27 cellular contexts compared by ENCODE assay signal in the genomic region with DNA sequence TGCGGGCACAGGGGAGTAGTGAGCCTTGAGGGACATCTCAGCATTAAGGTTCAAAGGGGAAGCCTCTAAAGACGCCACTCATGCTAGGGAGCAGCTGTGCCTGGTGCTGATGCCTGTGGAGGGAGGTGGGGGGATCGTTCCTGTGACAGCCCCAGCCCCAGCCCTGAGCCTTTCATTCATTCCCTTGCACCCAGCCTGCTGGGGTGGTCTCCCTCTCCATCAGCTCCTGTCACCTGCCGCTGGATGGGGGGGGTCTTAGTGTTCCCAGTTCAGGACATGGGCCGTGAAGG.
"Had no signal": no experiment of that assay in that cellular context is flagged by ENCODE, and none has a peak within 500 bp of the region (broad histone marks: within the 10 kb centered on the region; RNA-seq: fewer than 3 reads in every experiment).

No MANE protein-coding gene starts in this region.

- H3K27me3 ChIP-seq: esophagus muscularis mucosa, foreskin keratinocyte, heart right ventricle, neutrophil, pancreas, right lobe of liver, stomach, thyroid gland, vagina had no signal

- H3K4me3 ChIP-seq: esophagus muscularis mucosa, heart right ventricle, lower lobe of right lung, pancreas, right lobe of liver, stomach, thyroid gland, vagina had no signal

- H3K9me3 ChIP-seq: pancreas, right lobe of liver, thyroid gland, vagina had no signal

- H3K4me1 ChIP-seq: esophagus muscularis mucosa, foreskin keratinocyte, lower lobe of right lung, pancreas, right lobe of liver, stomach, vagina had no signal

- DNase-seq: effector CD8-positive, alpha-beta T cell; foreskin keratinocyte; glutamatergic neuron; heart right ventricle; hippocampal formation; kidney glomerular epithelial cell; left colon; left ventricle myocardium superior; natural killer cell; small intestine; stimulated activated CD4-positive, alpha-beta T cell treated with anti-CD3 and anti-CD28 coated beads, Interleukin-12 subunit alpha, Interleukin-12 subunit beta, amount 100 ng/mL, for 4 hours; stimulated activated CD4-positive, alpha-beta T cell treated with anti-CD3 and anti-CD28 coated beads, Interleukin-1b, Interleukin-23, amount 100 ng/mL, for 48 hours; stimulated activated CD4-positive, alpha-beta T cell treated with anti-CD3 and anti-CD28 coated beads, Interleukin-4, amount 100 ng/mL, for 1 hour; stimulated activated CD8-positive, alpha-beta memory T cell treated with anti-CD3 and anti-CD28 coated beads, Interleukin-4, amount 100 ng/mL, for 48 hours; stimulated activated naive CD4-positive, alpha-beta T cell treated with Interleukin-2 at 50 U/mL for 16 hours; stomach; thyroid gland; trophoblast cell had no signal

- ATAC-seq: foreskin keratinocyte, heart right ventricle, left colon, left ventricle myocardium superior, lower lobe of right lung, natural killer cell, pancreas, right lobe of liver had no signal

- H3K27ac ChIP-seq: esophagus muscularis mucosa, foreskin keratinocyte, heart right ventricle, lower lobe of right lung, neutrophil, pancreas, right lobe of liver, stomach, thyroid gland, vagina had no signal

- FAIRE-seq: colon, endothelial cell of umbilical vein, islet of Langerhans, pancreas, small intestine had no signal
